ENCODE assay signal across 8 cellular contexts in the genomic region with DNA sequence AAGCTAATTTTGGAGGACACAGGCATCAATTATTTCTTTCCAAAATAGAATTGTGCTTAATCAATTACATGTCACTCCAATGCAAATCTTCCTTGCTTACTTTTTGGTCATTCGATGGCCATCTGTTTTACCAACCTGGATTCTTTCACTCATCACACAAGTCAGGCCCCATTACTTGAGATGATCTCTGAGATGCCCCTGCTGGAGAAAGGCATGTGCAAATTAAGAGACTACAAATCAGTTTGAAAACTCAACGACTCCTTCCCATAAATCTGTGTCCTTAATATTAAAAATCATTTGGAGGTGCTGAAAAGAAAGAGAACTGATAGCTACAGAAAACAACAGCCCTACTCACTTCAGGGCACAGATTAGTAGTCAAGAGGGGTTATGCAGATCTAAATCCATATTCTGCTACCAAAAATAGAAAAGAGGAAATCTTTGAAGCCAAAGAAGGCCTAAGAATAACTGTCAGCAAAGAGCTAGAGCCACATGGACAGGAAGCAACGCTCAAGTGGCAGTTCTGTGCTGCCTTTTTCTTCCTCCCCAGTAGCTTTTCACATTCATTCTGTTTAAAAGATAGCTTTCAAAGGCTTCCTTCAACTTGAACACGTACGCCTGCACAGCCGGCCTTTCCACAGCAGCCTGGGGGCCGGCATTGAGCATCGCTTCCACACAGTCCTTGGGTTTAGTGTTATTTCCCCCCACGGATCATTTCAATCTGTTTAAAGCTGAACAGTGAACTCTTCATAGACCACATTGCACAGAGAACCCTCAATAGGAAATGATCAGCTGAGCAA.
A peak's percentile ranks its signal among the peaks of the same experiment; 100 is the strongest.
DNase-seq lines count a peak whose midpoint lies in the region; ATAC-seq and TF ChIP-seq lines count a peak whose summit lies in the region.

No MANE protein-coding gene starts in this region.

- peaks cover 19% of the 10 kb centered on the region for H3K4me1 Mint-ChIP-seq in central memory CD8-positive, alpha-beta T cell
- H3K4me1 Mint-ChIP-seq in H9, result peaks cover 27 to 38% of the 10 kb centered on the region in 2 experiments

- H3K23ac ChIP-seq in H9 (ENCODE audit: insufficient read length, low read depth, low read length), result no peak overlapping the region

- H3K36me3 Mint-ChIP-seq in central memory CD8-positive, alpha-beta T cell (ENCODE audit: insufficient read depth), result no peaks in the 10 kb centered on the region
- H3K36me3 Mint-ChIP-seq in H9 (ENCODE audit: insufficient read depth in 1 of 3, low read depth in 3 of 3), result no peaks in the 10 kb centered on the region

- no peak overlapping the region for H3K14ac ChIP-seq in H9 (ENCODE audit: insufficient read depth, low read length)

- ATAC-seq in HG02610 (IDR thresholded peaks at IDR 0.05; ENCODE audit: unreplicated experiment), result peak; percentile 59
- peak; percentile 14 for ATAC-seq in central memory CD8-positive, alpha-beta T cell (replicated peaks; ENCODE audit: extremely low read depth, poor library complexity, severe bottlenecking)

- peaks cover 9% of the 10 kb centered on the region for H3K27me3 Mint-ChIP-seq in central memory CD8-positive, alpha-beta T cell
- H3K27me3 Mint-ChIP-seq in H9 (ENCODE audit: low read depth), result no peaks in the 10 kb centered on the region

- no peaks in the 10 kb centered on the region for H3K9me3 Mint-ChIP-seq in central memory CD8-positive, alpha-beta T cell
- peaks cover 0 to 2% of the 10 kb centered on the region in 2 experiments; a peak in 1 of 5 replicates for H3K9me3 Mint-ChIP-seq in H9

- H3K27ac Mint-ChIP-seq in central memory CD8-positive, alpha-beta T cell (ENCODE audit: low read depth), result peak overlapping the region; percentile 19
- peak overlapping the region in 1 of 3 experiments; percentile 4; a peak in 1 of 7 replicates for H3K27ac Mint-ChIP-seq in H9

- H2AFZ ChIP-seq in OCI-LY1 (ENCODE audit: low read length) (peak overlapping the region; percentile 31; the same call in 1 of the 2 replicates), H9 (ENCODE audit: low read length) (no peak overlapping the region)

- H2BK12ac ChIP-seq in H9 (ENCODE audit: insufficient read length, low read depth, low read length), result no peak overlapping the region

- H3K4ac ChIP-seq in H9 (ENCODE audit: low read depth, low read length), result no peak overlapping the region

- no CpG with 5 or more reads among the region's 9 CpGs for WGBS in H9 (ENCODE audit: extremely low coverage, insufficient read length, low lambda C conversion rate)

- no peaks in the 10 kb centered on the region for H3K79me2 ChIP-seq in OCI-LY1 (ENCODE audit: insufficient read depth, low read length)
- H3K79me2 ChIP-seq in H9 (ENCODE audit: insufficient read depth, low read length), result no peaks in the 10 kb centered on the region

- H3K18ac ChIP-seq in H9 (ENCODE audit: insufficient read length, low read depth, low read length), result no peak overlapping the region

- no peak overlapping the region for H3K4me3 Mint-ChIP-seq in central memory CD8-positive, alpha-beta T cell
- no peak overlapping the region for H3K4me3 Mint-ChIP-seq in H9

- H3K4me3 ChIP-seq in OCI-LY1 (ENCODE audit: low read depth, low read length, poor library complexity, severe bottlenecking) (no peak overlapping the region), neutrophil (ENCODE audit: low read depth in 1 of 2, low read length in 1 of 2) (no peak overlapping the region)

- H3K27ac ChIP-seq in OCI-LY1 (ENCODE audit: low read depth, low read length, poor library complexity, severe bottlenecking) (peak overlapping the region; percentile 88), neutrophil (peak overlapping the region; percentile 19), H9 (ENCODE audit: insufficient read length, low read depth, low read length) (no peak overlapping the region)

- no peak overlapping the region for H2AK5ac ChIP-seq in H9 (ENCODE audit: insufficient read length, low read length)

- H3K9ac ChIP-seq in OCI-LY1 (ENCODE audit: low read length) (peak overlapping the region; percentile 44), H9 (ENCODE audit: extremely low read depth, insufficient read length, low read length) (no peak overlapping the region)

- TF ChIP-seq CTCF in OCI-LY1 (IDR thresholded peaks at IDR 0.05; ENCODE audit: low read length), result no peak
- no peak for TF ChIP-seq CTCF in neutrophil (IDR thresholded peaks at IDR 0.05)
- no peak for TF ChIP-seq CTCF in H9 (conservative IDR thresholded peaks at IDR 0.05)

- no peak overlapping the region for H3K56ac ChIP-seq in H9 (ENCODE audit: insufficient read length, low read depth, low read length)

- no peak overlapping the region for H4K5ac ChIP-seq in H9 (ENCODE audit: insufficient read length, low read depth, low read length)

- no peak for DNase-seq in central memory CD8-positive, alpha-beta T cell (ENCODE audit: low spot score in 2 of 2)
- DNase-seq in cortex of kidney (lab: John Stamatoyannopoulos, UW), result no peak
- DNase-seq in NCI-H146 treated with DMSO at 0.1 percent for 48 hours (lab: John Stamatoyannopoulos, UW; ENCODE audit: unreplicated experiment), result no peak
- no peak for DNase-seq in epidermal melanocyte (ENCODE audit: insufficient read length, low spot score)
- no peak for DNase-seq in H9

- H3K4me1 ChIP-seq in OCI-LY1 (ENCODE audit: insufficient read depth, low read length, severe bottlenecking) (peaks cover 61% of the 10 kb centered on the region), neutrophil (ENCODE audit: control insufficient read depth in 1 of 2, insufficient read depth in 1 of 2, low read depth in 1 of 2, low read length in 1 of 2) (peaks cover 8 to 12% of the 10 kb centered on the region in 2 experiments), H9 (ENCODE audit: insufficient read depth, low read length) (peaks cover 10% of the 10 kb centered on the region; the same call in 1 of the 2 replicates)

- H2BK5ac ChIP-seq in H9 (ENCODE audit: insufficient read length, low read length), result no peak overlapping the region

- no peak overlapping the region for H2BK15ac ChIP-seq in H9 (ENCODE audit: low read depth, low read length)

- H3K4me2 ChIP-seq in OCI-LY1 (ENCODE audit: low read length) (peak overlapping the region; percentile 38), H9 (ENCODE audit: insufficient read depth, insufficient read length, low read length) (no peak overlapping the region)

- H3K79me1 ChIP-seq in H9 (ENCODE audit: insufficient read depth, low read depth, low read length, poor library complexity, severe bottlenecking), result no peaks in the 10 kb centered on the region

- no peaks in the 10 kb centered on the region for H3K9me3 ChIP-seq in OCI-LY1 (ENCODE audit: low read length)
- H3K9me3 ChIP-seq in neutrophil, result no peaks in the 10 kb centered on the region
- H3K9me3 ChIP-seq in H9 (ENCODE audit: control insufficient read depth, low read depth, low read length), result no peaks in the 10 kb centered on the region

- H3K27me3 ChIP-seq in OCI-LY1 (ENCODE audit: insufficient read depth, low read length) (no peaks in the 10 kb centered on the region), neutrophil (no peaks in the 10 kb centered on the region), H9 (ENCODE audit: insufficient read depth, low read length) (no peaks in the 10 kb centered on the region)

- no peak overlapping the region for H4K91ac ChIP-seq in H9 (ENCODE audit: insufficient read length, low read depth, low read length)

- no peak overlapping the region for H4K8ac ChIP-seq in H9 (replicated peaks; ENCODE audit: insufficient read length, low read depth, low read length)

- no peaks in the 10 kb centered on the region for H3K36me3 ChIP-seq in OCI-LY1 (ENCODE audit: insufficient read depth, low read length)
- H3K36me3 ChIP-seq in neutrophil, result no peaks in the 10 kb centered on the region

- no peaks in the 10 kb centered on the region for H3F3A ChIP-seq in OCI-LY1 (ENCODE audit: insufficient read depth, low read length)

- H3K9me2 ChIP-seq in OCI-LY1 (ENCODE audit: low read depth, low read length), result no peaks in the 10 kb centered on the region

- no peaks in the 10 kb centered on the region for H4K20me1 ChIP-seq in OCI-LY1 (ENCODE audit: insufficient read depth, low read length)
- H4K20me1 ChIP-seq in H9 (ENCODE audit: control insufficient read depth, insufficient read depth, insufficient read length), result no peaks in the 10 kb centered on the region

- H2BK120ac ChIP-seq in H9 (ENCODE audit: low read depth, low read length, poor library complexity, severe bottlenecking), result no peak overlapping the region

- no peak overlapping the region for H3T11ph ChIP-seq in H9 (ENCODE audit: low read length)

- H2BK20ac ChIP-seq in H9 (ENCODE audit: low read depth, low read length, poor library complexity, severe bottlenecking), result no peak overlapping the region

- no peaks in the 10 kb centered on the region for H3K23me2 ChIP-seq in H9 (ENCODE audit: insufficient read length, low read depth, low read length, poor library complexity, severe bottlenecking)
